ENCODE assay signal across 8 cellular contexts in genomic region chr14:34931206-34931605, GRCh38. TPM values are rescaled to one million over a fixed set of nuclear protein-coding genes. Genes with fewer than 3 reads are reported as not detected.
A peak's percentile ranks its signal among the peaks of the same experiment; 100 is the strongest.
DNase-seq lines count a peak whose midpoint lies in the region; ATAC-seq and TF ChIP-seq lines count a peak whose summit lies in the region.

No MANE protein-coding gene starts in this region.

- DNase-seq in Calu3 (peak; percentile 24), left lung (no peak), NCI-H1092 treated with DMSO at 0.1 percent for 48 hours (lab: John Stamatoyannopoulos, UW) (no peak), osteocyte (ENCODE audit: extremely low spot score, unreplicated experiment) (no peak)
- peak; percentile 31 for DNase-seq in activated CD4-positive, alpha-beta T cell treated with anti-CD3 and anti-CD28 coated beads for 48 hours

- H3K4me3 Mint-ChIP-seq in Calu3 (ENCODE audit: low read depth, unreplicated experiment): no peak overlapping the region
- no peak overlapping the region for H3K4me3 Mint-ChIP-seq in osteocyte (ENCODE audit: unreplicated experiment)

- H3K9me3 ChIP-seq in left lung: no peaks in the 10 kb centered on the region

- peak overlapping the region in 1 of 2 donors; percentile 80 for H3K27ac ChIP-seq in left lung

- H3K27me3 ChIP-seq in left lung: no peaks in the 10 kb centered on the region

- no peak overlapping the region for H3K4me3 ChIP-seq in left lung

- H3K9me3 Mint-ChIP-seq in Calu3 (ENCODE audit: low read depth, unreplicated experiment) (no peaks in the 10 kb centered on the region), osteocyte (ENCODE audit: unreplicated experiment) (peaks cover 3% of the 10 kb centered on the region)

- ATAC-seq in GM21717 (IDR thresholded peaks at IDR 0.05; ENCODE audit: unreplicated experiment): peak; percentile 46
- peak; percentile 75 for ATAC-seq in left lung
- ATAC-seq in HG03565 (IDR thresholded peaks at IDR 0.05; ENCODE audit: unreplicated experiment): no peak
- ATAC-seq in HG02938 (IDR thresholded peaks at IDR 0.05; ENCODE audit: unreplicated experiment): no peak

- H3K4me1 ChIP-seq in left lung: peaks cover 4 to 24% of the 10 kb centered on the region in 2 donors

- no peaks in the 10 kb centered on the region for H3K36me3 Mint-ChIP-seq in Calu3 (ENCODE audit: insufficient read depth, unreplicated experiment)
- H3K36me3 Mint-ChIP-seq in osteocyte (ENCODE audit: unreplicated experiment): peaks cover 1% of the 10 kb centered on the region

- intact Hi-C loops in Calu3 (cut with micrococcal nuclease; ENCODE audit: unreplicated experiment) (no loop called here), left lung (cut with DNase I) (no loop called here)

- peaks cover 10% of the 10 kb centered on the region for H3K4me1 Mint-ChIP-seq in Calu3 (ENCODE audit: low read depth, unreplicated experiment)
- peaks cover 8% of the 10 kb centered on the region for H3K4me1 Mint-ChIP-seq in osteocyte (ENCODE audit: unreplicated experiment)

- H3K27ac Mint-ChIP-seq in Calu3 (ENCODE audit: unreplicated experiment): no peak overlapping the region
- no peak overlapping the region for H3K27ac Mint-ChIP-seq in osteocyte (ENCODE audit: unreplicated experiment)

- no peaks in the 10 kb centered on the region for H3K36me3 ChIP-seq in left lung

- TF ChIP-seq CTCF in Calu3 (IDR thresholded peaks at IDR 0.05; ENCODE audit: unreplicated experiment) (no peak), left lung (IDR thresholded peaks at IDR 0.05) (no peak), osteocyte (IDR thresholded peaks at IDR 0.05) (no peak)

- CTCF ChIA-PET in Calu3 (lab: Charles Lee): no interaction called here

- BruUV-seq in Calu3 (replicated peaks; lab: Mats Ljungman, UMichigan): no TSS peak

- H3K27me3 Mint-ChIP-seq in Calu3 (ENCODE audit: unreplicated experiment): no peaks in the 10 kb centered on the region
- no peaks in the 10 kb centered on the region for H3K27me3 Mint-ChIP-seq in osteocyte (ENCODE audit: unreplicated experiment)

RNA-seq across cellular contexts. Expression of gene SRP54, which starts 51.6 kb away (rescaled TPM):
- total RNA-seq in Calu3 (2022): 57.6 and 60.2 TPM in 2 replicates
- 10 to 100 TPM; 47.0 to 52.3 TPM for total RNA-seq in left lung
- total RNA-seq in osteocyte: 59.7 and 62.4 TPM in 2 replicates

RNA-seq across cellular contexts. Expression of gene BAZ1A, which starts 56.0 kb away (rescaled TPM):
- 35.7 and 38.1 TPM in 2 replicates for total RNA-seq in Calu3 (2022)
- 10 to 100 TPM; 30.4 to 50.4 TPM for total RNA-seq in left lung
- 26.7 and 27.7 TPM in 2 replicates for total RNA-seq in osteocyte

Comparison
In these comparisons a context has a peak if more than half of its experiments do, and no peak if none do; other contexts are left out.
1. DNase-seq: peak in Calu3 (single experiment) and activated CD4-positive, alpha-beta T cell treated with anti-CD3 and anti-CD28 coated beads for 48 hours (single experiment); none in left lung (0 of 2), NCI-H1092 treated with DMSO at 0.1 percent for 48 hours (single experiment) and osteocyte (single experiment).
2. ATAC-seq: peak in GM21717 (single experiment) and left lung (single experiment); none in HG03565 (single experiment) and HG02938 (single experiment).